In genomic region chr18:23945416-23946079, GRCh38 we compare ENCODE assay signal across 18 cellular contexts.
DNase-seq lines count a peak whose midpoint lies in the region; ATAC-seq, FAIRE-seq and TF ChIP-seq lines count a peak whose summit lies in the region.
"Had no signal": no experiment of that assay in that cellular context is flagged by ENCODE, and none has a peak within 500 bp of the region (broad histone marks: within the 10 kb centered on the region; RNA-seq: fewer than 3 reads in every experiment).

No MANE protein-coding gene starts in this region.

- H3K27ac Mint-ChIP-seq in MCF 10A (ENCODE audit: low read depth, unreplicated experiment) = no peak overlapping the region
- no peak overlapping the region for H3K27ac Mint-ChIP-seq in Caco-2 (ENCODE audit: unreplicated experiment)
- H3K27ac Mint-ChIP-seq: activated CD4-positive, alpha-beta memory T cell treated with anti-CD3 and anti-CD28 coated beads, Interleukin-2, amount 10 ng/mL, durations not matched to agents 7 days and 5 days; immature natural killer cell; natural killer cell treated with Interleukin-12 subunit alpha and Interleukin-12 subunit beta and Interleukin-15 and Interleukin-18, amount 100 ng/mL, for 72 hours had no signal

- H3K9me3 Mint-ChIP-seq in MCF 10A (ENCODE audit: unreplicated experiment) (no peaks in the 10 kb centered on the region), Caco-2 (ENCODE audit: unreplicated experiment) (no peaks in the 10 kb centered on the region)
- H3K9me3 Mint-ChIP-seq: activated CD4-positive, alpha-beta memory T cell treated with anti-CD3 and anti-CD28 coated beads, Interleukin-2, amount 10 ng/mL, durations not matched to agents 7 days and 5 days; immature natural killer cell; natural killer cell treated with Interleukin-12 subunit alpha and Interleukin-12 subunit beta and Interleukin-15 and Interleukin-18, amount 100 ng/mL, for 72 hours had no signal

- TF ChIP-seq CTCF in OCI-LY7 (conservative IDR thresholded peaks at IDR 0.05; ENCODE audit: low read length) (no peak), MCF 10A (IDR thresholded peaks at IDR 0.05; ENCODE audit: unreplicated experiment) (no peak), Caco-2 (IDR thresholded peaks at IDR 0.05; ENCODE audit: insufficient read depth in 1 of 2, low read depth in 1 of 2, low read length in 1 of 2, severe bottlenecking in 1 of 2, unreplicated experiment in 1 of 2) (no peak)

- BruUV-seq in OCI-LY7 (replicated peaks; lab: Mats Ljungman, UMichigan) (no TSS peak), MCF 10A (replicated peaks; lab: Mats Ljungman, UMichigan) (no TSS peak), Caco-2 (replicated peaks; lab: Mats Ljungman, UMichigan) (no TSS peak)

- intact Hi-C loops in OCI-LY7 (cut with micrococcal nuclease; ENCODE audit: unreplicated experiment) = no loop called here
- intact Hi-C loops in MCF 10A (cut with micrococcal nuclease) = no loop called here
- intact Hi-C loops in Caco-2 (cut with micrococcal nuclease; ENCODE audit: unreplicated experiment) = no loop called here

- H3K4me1 Mint-ChIP-seq in MCF 10A (ENCODE audit: insufficient read depth, unreplicated experiment) (no peaks in the 10 kb centered on the region), Caco-2 (ENCODE audit: low read depth, unreplicated experiment) (no peaks in the 10 kb centered on the region)
- H3K4me1 Mint-ChIP-seq: immature natural killer cell had no signal

- H3K4me2 ChIP-seq in BLaER1 = peak overlapping the region; percentile 25; the same call in 1 of the 2 replicates
- H3K4me2 ChIP-seq in OCI-LY7 (ENCODE audit: low read length) = peak overlapping the region; percentile 46

- DNase-seq in GM18507 (ENCODE audit: extremely low spot score, insufficient read length, low read depth) (no peak), OCI-LY7 (ENCODE audit: low spot score) (peak; percentile 70), HuH-7.5 (ENCODE audit: low spot score) (no peak), MCF 10A (ENCODE audit: unreplicated experiment) (no peak), Caco-2 (no peak), NCI-H2196 treated with DMSO at 0.1 percent for 48 hours (lab: John Stamatoyannopoulos, UW; ENCODE audit: unreplicated experiment) (no peak)
- DNase-seq: ACHN; activated CD4-positive, alpha-beta memory T cell treated with anti-CD3 and anti-CD28 coated beads, Interleukin-2, amount 10 ng/mL, durations not matched to agents 7 days and 5 days; esophagus squamous epithelium; immature natural killer cell; mammary epithelial cell; NCI-H1092; psoas muscle; RPMI8226 had no signal

- H3K36me3 Mint-ChIP-seq in MCF 10A (ENCODE audit: insufficient read depth, unreplicated experiment) = peaks cover 99% of the 10 kb centered on the region
- peaks cover 5% of the 10 kb centered on the region for H3K36me3 Mint-ChIP-seq in Caco-2 (ENCODE audit: insufficient read depth, unreplicated experiment)
- H3K36me3 Mint-ChIP-seq: immature natural killer cell; natural killer cell treated with Interleukin-12 subunit alpha and Interleukin-12 subunit beta and Interleukin-15 and Interleukin-18, amount 100 ng/mL, for 72 hours had no signal

- H3K36me3 ChIP-seq in BLaER1 = no peaks in the 10 kb centered on the region
- H3K36me3 ChIP-seq in OCI-LY7 (ENCODE audit: insufficient read depth, low read length) = no peaks in the 10 kb centered on the region
- H3K36me3 ChIP-seq in Caco-2 (ENCODE audit: control insufficient read depth, insufficient read depth, low read length) = no peaks in the 10 kb centered on the region

- H3K27me3 Mint-ChIP-seq in MCF 10A (ENCODE audit: insufficient read depth, unreplicated experiment) (no peaks in the 10 kb centered on the region), Caco-2 (ENCODE audit: insufficient read depth, unreplicated experiment) (no peaks in the 10 kb centered on the region)

- H3K79me2 ChIP-seq in OCI-LY7 (ENCODE audit: insufficient read depth, low read depth, low read length) = no peaks in the 10 kb centered on the region

- peak overlapping the region; percentile 73; the same call in 1 of the 2 replicates for H2AFZ ChIP-seq in OCI-LY7 (ENCODE audit: low read length)

- H3K4me3 Mint-ChIP-seq in MCF 10A (ENCODE audit: unreplicated experiment) = no peak overlapping the region
- no peak overlapping the region for H3K4me3 Mint-ChIP-seq in Caco-2 (ENCODE audit: unreplicated experiment)
- H3K4me3 Mint-ChIP-seq: activated CD4-positive, alpha-beta memory T cell treated with anti-CD3 and anti-CD28 coated beads, Interleukin-2, amount 10 ng/mL, durations not matched to agents 7 days and 5 days; immature natural killer cell; natural killer cell treated with Interleukin-12 subunit alpha and Interleukin-12 subunit beta and Interleukin-15 and Interleukin-18, amount 100 ng/mL, for 72 hours had no signal

- H3K9me2 ChIP-seq in OCI-LY7 (ENCODE audit: insufficient read depth, low read length) = no peaks in the 10 kb centered on the region

- H3K27me3 ChIP-seq in BLaER1 = no peaks in the 10 kb centered on the region
- no peaks in the 10 kb centered on the region for H3K27me3 ChIP-seq in Caco-2 (replicated peaks; ENCODE audit: control insufficient read depth, insufficient read depth, low read length)
- H3K27me3 ChIP-seq: esophagus squamous epithelium had no signal

- H3K9ac ChIP-seq in BLaER1 = no peak overlapping the region

- H4K20me1 ChIP-seq in BLaER1 (no peaks in the 10 kb centered on the region), OCI-LY7 (ENCODE audit: insufficient read depth, low read length) (no peaks in the 10 kb centered on the region)

- CTCF ChIA-PET in OCI-LY7 (lab: Charles Lee; ENCODE audit: unreplicated experiment) (interaction anchor here (1.0 kb wide), 1 partner anchor 23 kb away, joined by 3 read pairs; no protein-coding TSS in a partner anchor), MCF 10A (lab: Yijun Ruan, JAX) (interaction anchor here (0.6 to 1.4 kb wide), 4 partner anchors 12 to 248 kb away, joined by 4 to 5 read pairs (median 4); no protein-coding TSS in a partner anchor), Caco-2 (lab: Charles Lee) (no interaction called here)

- H3K9me3 ChIP-seq in BLaER1 = no peaks in the 10 kb centered on the region
- no peaks in the 10 kb centered on the region for H3K9me3 ChIP-seq in OCI-LY7 (ENCODE audit: low read length)
- no peaks in the 10 kb centered on the region for H3K9me3 ChIP-seq in Caco-2
- H3K9me3 ChIP-seq: esophagus squamous epithelium, psoas muscle had no signal

- H3K27ac ChIP-seq in BLaER1 = 0 out of 2 replicates have a peak overlapping the region, but pooled peaks have one; percentile 8
- peak overlapping the region; percentile 32 for H3K27ac ChIP-seq in OCI-LY7 (ENCODE audit: low read depth, low read length, poor library complexity, severe bottlenecking)
- H3K27ac ChIP-seq: psoas muscle had no signal

- POLR2A ChIA-PET in OCI-LY7 (lab: Charles Lee) (interaction anchor here (0.6 to 1.5 kb wide), 7 partner anchors 11 to 449 kb away, joined by 3 to 5 read pairs (median 3); no protein-coding TSS in a partner anchor), MCF 10A (lab: Yijun Ruan, JAX) (interaction anchor here (0.7 to 0.8 kb wide), 2 partner anchors 8 to 18 kb away, joined by 3 read pairs; no protein-coding TSS in a partner anchor), Caco-2 (lab: Charles Lee) (no interaction called here)

- ATAC-seq in HG02610 (IDR thresholded peaks at IDR 0.05; ENCODE audit: unreplicated experiment) = peak; percentile 62
- ATAC-seq: natural killer cell treated with Interleukin-12 subunit alpha and Interleukin-12 subunit beta and Interleukin-15 and Interleukin-18, amount 100 ng/mL, for 72 hours; psoas muscle had no signal

- peaks cover 11% of the 10 kb centered on the region; the same call in 1 of the 2 replicates for H3K4me1 ChIP-seq in BLaER1
- H3K4me1 ChIP-seq in OCI-LY7 (ENCODE audit: insufficient read depth, low read length, poor library complexity, severe bottlenecking) = peaks cover 28% of the 10 kb centered on the region
- no peaks in the 10 kb centered on the region for H3K4me1 ChIP-seq in Caco-2
- H3K4me1 ChIP-seq: esophagus squamous epithelium, psoas muscle had no signal

- peak; percentile 74 for FAIRE-seq in GM18507 (lab: Jason Lieb, UNC)
- FAIRE-seq: urothelium cell line had no signal

- H3K4me3 ChIP-seq in BLaER1 (no peak overlapping the region), OCI-LY7 (ENCODE audit: low read depth, low read length, poor library complexity, severe bottlenecking) (peak overlapping the region; percentile 32), Caco-2 (ENCODE audit: low read depth, low read length) (no peak overlapping the region)
- H3K4me3 ChIP-seq: esophagus squamous epithelium, psoas muscle had no signal
